Comparison of ENCODE assay signal across 8 cellular contexts in genomic region chr1:156102634-156103511, GRCh38. TPM values are rescaled to one million over a fixed set of nuclear protein-coding genes. Genes with fewer than 3 reads are reported as not detected.
A peak's percentile ranks its signal among the peaks of the same experiment; 100 is the strongest.
DNase-seq lines count a peak whose midpoint lies in the region; ATAC-seq and TF ChIP-seq lines count a peak whose summit lies in the region.

No MANE protein-coding gene starts in this region.

- H3K27ac ChIP-seq in suprapubic skin (peak overlapping the region; percentile 98), body of pancreas (peak overlapping the region in 2 of 4 donors; percentile 89 to 95)

- peaks cover 5% of the 10 kb centered on the region for H3K9me3 Mint-ChIP-seq in activated CD4-positive, alpha-beta T cell treated with anti-CD3 and anti-CD28 coated beads, Interleukin-2, amount 10 ng/mL, durations not matched to agents 24 days and 14 days
- no peaks in the 10 kb centered on the region for H3K9me3 Mint-ChIP-seq in activated T-helper 2 cell treated with anti-CD3 and anti-CD28 coated beads, Interferon-gamma antibody, Interleukin-2, Interleukin-4, amounts not matched to agents 10 μg/mL and 5 μg/mL and 100 μg/mL, durations not matched to agents 14 hours and 24 hours and 36 hours
- H3K9me3 Mint-ChIP-seq in immature natural killer cell = no peaks in the 10 kb centered on the region

- TF ChIP-seq POLR2A in suprapubic skin (IDR thresholded peaks at IDR 0.05) (no peak), body of pancreas (IDR thresholded peaks at IDR 0.05) (no peak)

- no peak for DNase-seq in activated CD4-positive, alpha-beta T cell treated with anti-CD3 and anti-CD28 coated beads, Interleukin-2, amount 10 ng/mL, durations not matched to agents 24 days and 14 days
- DNase-seq in activated CD4-positive, alpha-beta T cell treated with anti-CD3 and anti-CD28 coated beads, Interleukin-2, amount 50 U/mL, for 4 hours = no peak
- no peak for DNase-seq in activated T-helper 2 cell treated with anti-CD3 and anti-CD28 coated beads, Interferon-gamma antibody, Interleukin-2, Interleukin-4, amounts not matched to agents 10 μg/mL and 5 μg/mL and 100 μg/mL, durations not matched to agents 14 hours and 24 hours and 36 hours (ENCODE audit: low spot score)
- DNase-seq in immature natural killer cell = no peak
- DNase-seq in suprapubic skin (ENCODE audit: low spot score in 2 of 2) = no peak
- DNase-seq in body of pancreas = no peak
- DNase-seq in activated effector memory CD4-positive, alpha-beta T cell treated with Interleukin-2 at 50 U/mL for 16 hours = no peak
- DNase-seq in anterior cingulate cortex (lab: John Stamatoyannopoulos, UW) = no peak

- H3K4me3 Mint-ChIP-seq in activated CD4-positive, alpha-beta T cell treated with anti-CD3 and anti-CD28 coated beads, Interleukin-2, amount 10 ng/mL, durations not matched to agents 24 days and 14 days = no peak overlapping the region
- H3K4me3 Mint-ChIP-seq in activated T-helper 2 cell treated with anti-CD3 and anti-CD28 coated beads, Interferon-gamma antibody, Interleukin-2, Interleukin-4, amounts not matched to agents 10 μg/mL and 5 μg/mL and 100 μg/mL, durations not matched to agents 14 hours and 24 hours and 36 hours (ENCODE audit: low read depth) = no peak overlapping the region
- no peak overlapping the region for H3K4me3 Mint-ChIP-seq in immature natural killer cell

- no peak for TF ChIP-seq EP300 in suprapubic skin (IDR thresholded peaks at IDR 0.05)

- ATAC-seq in body of pancreas = no peak

- peaks cover 34% of the 10 kb centered on the region for H3K27me3 Mint-ChIP-seq in activated CD4-positive, alpha-beta T cell treated with anti-CD3 and anti-CD28 coated beads, Interleukin-2, amount 10 ng/mL, durations not matched to agents 24 days and 14 days
- H3K27me3 Mint-ChIP-seq in activated T-helper 2 cell treated with anti-CD3 and anti-CD28 coated beads, Interferon-gamma antibody, Interleukin-2, Interleukin-4, amounts not matched to agents 10 μg/mL and 5 μg/mL and 100 μg/mL, durations not matched to agents 14 hours and 24 hours and 36 hours (ENCODE audit: low read depth) = no peaks in the 10 kb centered on the region
- peaks cover 10 to 21% (median 14%) of the 10 kb centered on the region in 3 donors for H3K27me3 Mint-ChIP-seq in immature natural killer cell (ENCODE audit: low read depth in 3 of 3)

- 47% methylated on average over 11 of the region's 16 CpGs for WGBS in suprapubic skin
- WGBS in body of pancreas, 2 donors = 73 to 83% methylated on average over 14 to 16 of the region's 16 CpGs

- peaks cover 63% of the 10 kb centered on the region for H3K4me1 Mint-ChIP-seq in activated CD4-positive, alpha-beta T cell treated with anti-CD3 and anti-CD28 coated beads, Interleukin-2, amount 10 ng/mL, durations not matched to agents 24 days and 14 days
- H3K4me1 Mint-ChIP-seq in activated T-helper 2 cell treated with anti-CD3 and anti-CD28 coated beads, Interferon-gamma antibody, Interleukin-2, Interleukin-4, amounts not matched to agents 10 μg/mL and 5 μg/mL and 100 μg/mL, durations not matched to agents 14 hours and 24 hours and 36 hours (ENCODE audit: low read depth) = peaks cover 63% of the 10 kb centered on the region
- H3K4me1 Mint-ChIP-seq in immature natural killer cell = peaks cover 25 to 27% of the 10 kb centered on the region in 2 donors

- TF ChIP-seq CTCF in suprapubic skin (IDR thresholded peaks at IDR 0.05) (no peak), body of pancreas (IDR thresholded peaks at IDR 0.05) (no peak)

- H3K36me3 ChIP-seq in suprapubic skin (no peaks in the 10 kb centered on the region), body of pancreas (replicated peaks in 1 of 2; ENCODE audit: insufficient read depth in 1 of 2, low read depth in 2 of 2) (no peaks in the 10 kb centered on the region)

- H3K27ac Mint-ChIP-seq in activated CD4-positive, alpha-beta T cell treated with anti-CD3 and anti-CD28 coated beads, Interleukin-2, amount 10 ng/mL, durations not matched to agents 24 days and 14 days = peak overlapping the region; percentile 96
- H3K27ac Mint-ChIP-seq in activated T-helper 2 cell treated with anti-CD3 and anti-CD28 coated beads, Interferon-gamma antibody, Interleukin-2, Interleukin-4, amounts not matched to agents 10 μg/mL and 5 μg/mL and 100 μg/mL, durations not matched to agents 14 hours and 24 hours and 36 hours = peak overlapping the region; percentile 39
- H3K27ac Mint-ChIP-seq in immature natural killer cell = peak overlapping the region in 5 of 6 donors; percentile 45 to 100 (median 84)

- H3K36me3 Mint-ChIP-seq in activated CD4-positive, alpha-beta T cell treated with anti-CD3 and anti-CD28 coated beads, Interleukin-2, amount 10 ng/mL, durations not matched to agents 24 days and 14 days (ENCODE audit: low read depth) = no peaks in the 10 kb centered on the region
- no peaks in the 10 kb centered on the region for H3K36me3 Mint-ChIP-seq in activated T-helper 2 cell treated with anti-CD3 and anti-CD28 coated beads, Interferon-gamma antibody, Interleukin-2, Interleukin-4, amounts not matched to agents 10 μg/mL and 5 μg/mL and 100 μg/mL, durations not matched to agents 14 hours and 24 hours and 36 hours (ENCODE audit: low read depth)
- no peaks in the 10 kb centered on the region for H3K36me3 Mint-ChIP-seq in immature natural killer cell

- no peaks in the 10 kb centered on the region for H3K9me3 ChIP-seq in suprapubic skin
- no peaks in the 10 kb centered on the region for H3K9me3 ChIP-seq in body of pancreas

- H3K27me3 ChIP-seq in suprapubic skin = no peaks in the 10 kb centered on the region
- no peaks in the 10 kb centered on the region for H3K27me3 ChIP-seq in body of pancreas

- peak overlapping the region; percentile 43 for H3K4me3 ChIP-seq in suprapubic skin
- H3K4me3 ChIP-seq in body of pancreas = no peak overlapping the region

- intact Hi-C loops in activated CD4-positive, alpha-beta T cell treated with anti-CD3 and anti-CD28 coated beads, Interleukin-2, amount 10 ng/mL, durations not matched to agents 24 days and 14 days (cut with micrococcal nuclease) = no loop called here
- intact Hi-C loops in activated T-helper 2 cell treated with anti-CD3 and anti-CD28 coated beads, Interferon-gamma antibody, Interleukin-2, Interleukin-4, amounts not matched to agents 10 μg/mL and 5 μg/mL and 100 μg/mL, durations not matched to agents 14 hours and 24 hours and 36 hours (cut with micrococcal nuclease) = no loop called here
- intact Hi-C loops in body of pancreas (cut with DNase I) = no loop called here

- H3K4me1 ChIP-seq in suprapubic skin (peaks cover 86% of the 10 kb centered on the region), body of pancreas (peaks cover 51% of the 10 kb centered on the region)

RNA-seq across cellular contexts. Expression of gene LMNA, which starts 11.6 kb away (rescaled TPM):
- 105 and 110 TPM in 2 replicates for total RNA-seq in activated CD4-positive, alpha-beta T cell treated with anti-CD3 and anti-CD28 coated beads, Interleukin-2, amount 10 ng/mL, durations not matched to agents 24 days and 14 days
- 246 and 247 TPM in 2 replicates for total RNA-seq in activated T-helper 2 cell treated with anti-CD3 and anti-CD28 coated beads, Interferon-gamma antibody, Interleukin-2, Interleukin-4, amounts not matched to agents 10 μg/mL and 5 μg/mL and 100 μg/mL, durations not matched to agents 14 hours and 24 hours and 36 hours
- polyA plus RNA-seq in immature natural killer cell = 10 to 100 TPM in 2 of 3 donors, 1 to 10 TPM in 1; 4.4 to 14.0 (median 10.3) TPM
- total RNA-seq in suprapubic skin (100 to 1,000 TPM; 574 to 977 (median 714) TPM), body of pancreas (100 to 1,000 TPM; 152 to 186 TPM)

RNA-seq across cellular contexts. Expression of gene MEX3A, which starts 20.6 kb away (rescaled TPM):
- total RNA-seq in activated CD4-positive, alpha-beta T cell treated with anti-CD3 and anti-CD28 coated beads, Interleukin-2, amount 10 ng/mL, durations not matched to agents 24 days and 14 days = 0.24 and 0.84 TPM in 2 replicates
- total RNA-seq in activated T-helper 2 cell treated with anti-CD3 and anti-CD28 coated beads, Interferon-gamma antibody, Interleukin-2, Interleukin-4, amounts not matched to agents 10 μg/mL and 5 μg/mL and 100 μg/mL, durations not matched to agents 14 hours and 24 hours and 36 hours = 1.2 and 1.6 TPM in 2 replicates
- polyA plus RNA-seq in immature natural killer cell = not detected
- total RNA-seq in suprapubic skin = 1 to 10 TPM in 2 of 4 donors, under 1 TPM in 2; 0.42 to 2.7 (median 1.0) TPM
- total RNA-seq in body of pancreas = 1 to 10 TPM in 1 of 2 donors, under 1 TPM in 1; 0.99 to 4.7 TPM

RNA-seq across cellular contexts. Expression of gene RAB25, which starts 41.9 kb away (rescaled TPM):
- not detected in 2 replicates for total RNA-seq in activated CD4-positive, alpha-beta T cell treated with anti-CD3 and anti-CD28 coated beads, Interleukin-2, amount 10 ng/mL, durations not matched to agents 24 days and 14 days
- total RNA-seq in activated T-helper 2 cell treated with anti-CD3 and anti-CD28 coated beads, Interferon-gamma antibody, Interleukin-2, Interleukin-4, amounts not matched to agents 10 μg/mL and 5 μg/mL and 100 μg/mL, durations not matched to agents 14 hours and 24 hours and 36 hours = 0.18 and 0.21 TPM in 2 replicates
- not detected for polyA plus RNA-seq in immature natural killer cell
- total RNA-seq in suprapubic skin (100 to 1,000 TPM; 150 to 284 (median 205) TPM), body of pancreas (10 to 100 TPM; 31.3 to 66.7 TPM)

RNA-seq across cellular contexts. Expression of gene LAMTOR2, which starts 48.3 kb away (rescaled TPM):
- 69.9 and 73.0 TPM in 2 replicates for total RNA-seq in activated CD4-positive, alpha-beta T cell treated with anti-CD3 and anti-CD28 coated beads, Interleukin-2, amount 10 ng/mL, durations not matched to agents 24 days and 14 days
- 71.0 and 72.5 TPM in 2 replicates for total RNA-seq in activated T-helper 2 cell treated with anti-CD3 and anti-CD28 coated beads, Interferon-gamma antibody, Interleukin-2, Interleukin-4, amounts not matched to agents 10 μg/mL and 5 μg/mL and 100 μg/mL, durations not matched to agents 14 hours and 24 hours and 36 hours
- polyA plus RNA-seq in immature natural killer cell = 100 to 1,000 TPM; 144 to 204 (median 160) TPM
- total RNA-seq in suprapubic skin (10 to 100 TPM; 27.3 to 66.6 (median 57.7) TPM), body of pancreas (10 to 100 TPM; 44.2 to 47.5 TPM)

RNA-seq across cellular contexts. Expression of gene UBQLN4, which starts 49.3 kb away (rescaled TPM):
- total RNA-seq in activated CD4-positive, alpha-beta T cell treated with anti-CD3 and anti-CD28 coated beads, Interleukin-2, amount 10 ng/mL, durations not matched to agents 24 days and 14 days = 64.3 and 65.0 TPM in 2 replicates
- total RNA-seq in activated T-helper 2 cell treated with anti-CD3 and anti-CD28 coated beads, Interferon-gamma antibody, Interleukin-2, Interleukin-4, amounts not matched to agents 10 μg/mL and 5 μg/mL and 100 μg/mL, durations not matched to agents 14 hours and 24 hours and 36 hours = 71.3 and 73.3 TPM in 2 replicates
- polyA plus RNA-seq in immature natural killer cell = 10 to 100 TPM in 1 of 3 donors, 1 to 10 TPM in 2; 5.0 to 10.8 (median 7.6) TPM
- total RNA-seq in suprapubic skin (10 to 100 TPM; 32.7 to 42.7 (median 39.8) TPM), body of pancreas (10 to 100 TPM; 16.5 to 16.9 TPM)

Comparison
In these comparisons a context has a peak if more than half of its experiments do, and no peak if none do; other contexts are left out.
1. H3K27ac Mint-ChIP-seq: peak in every context shown above with its lines; median percentile 96 in activated CD4-positive, alpha-beta T cell treated with anti-CD3 and anti-CD28 coated beads, Interleukin-2, amount 10 ng/mL, durations not matched to agents 24 days and 14 days; 84 in immature natural killer cell; 39 in activated T-helper 2 cell treated with anti-CD3 and anti-CD28 coated beads, Interferon-gamma antibody, Interleukin-2, Interleukin-4, amounts not matched to agents 10 μg/mL and 5 μg/mL and 100 μg/mL, durations not matched to agents 14 hours and 24 hours and 36 hours.
2. RNA of gene RAB25, which starts 41.9 kb away (total RNA-seq): 150 to 284 TPM in suprapubic skin and 31.3 to 66.7 TPM in body of pancreas; 0.18 to 0.21 TPM in activated T-helper 2 cell treated with anti-CD3 and anti-CD28 coated beads, Interferon-gamma antibody, Interleukin-2, Interleukin-4, amounts not matched to agents 10 μg/mL and 5 μg/mL and 100 μg/mL, durations not matched to agents 14 hours and 24 hours and 36 hours and not detected in activated CD4-positive, alpha-beta T cell treated with anti-CD3 and anti-CD28 coated beads, Interleukin-2, amount 10 ng/mL, durations not matched to agents 24 days and 14 days; every median in the first group is over 10 times any median in the second.